In genomic region chr13:40192516-40193257, GRCh38 we compare ENCODE assay signal across 12 cellular contexts.
A peak's percentile ranks its signal among the peaks of the same experiment; 100 is the strongest.
DNase-seq lines count a peak whose midpoint lies in the region; ATAC-seq and TF ChIP-seq lines count a peak whose summit lies in the region.
"Had no signal": no experiment of that assay in that cellular context is flagged by ENCODE, and none has a peak within 500 bp of the region (broad histone marks: within the 10 kb centered on the region; RNA-seq: fewer than 3 reads in every experiment).

No MANE protein-coding gene starts in this region.

- ATAC-seq in CD8-positive, alpha-beta T cell = no peak
- ATAC-seq in HG02798 (IDR thresholded peaks at IDR 0.05; ENCODE audit: poor library complexity, unreplicated experiment) = no peak
- ATAC-seq: foreskin keratinocyte had no signal

- H2AFZ ChIP-seq in mesenchymal stem cell (ENCODE audit: low read depth, low read length) = no peak overlapping the region

- H3K27ac ChIP-seq in CD8-positive, alpha-beta T cell (ENCODE audit: low read depth, low read length) = no peak overlapping the region
- H3K27ac ChIP-seq in coronary artery (peak overlapping the region; percentile 73 to 93), mesenchymal stem cell (ENCODE audit: low read length, poor library complexity, severe bottlenecking) (no peak overlapping the region), skin epidermis (peak overlapping the region in 19 of 21 experiments; percentile 11 to 92 (median 76))
- H3K27ac ChIP-seq: foreskin keratinocyte, neutrophil had no signal

- no peaks in the 10 kb centered on the region for H3K36me3 Mint-ChIP-seq in CD8-positive, alpha-beta T cell

- no peak overlapping the region for H3K4ac ChIP-seq in mesenchymal stem cell (ENCODE audit: low read depth in 1 of 2, low read length in 2 of 2)

- CTCF ChIA-PET in CD8-positive, alpha-beta T cell (lab: Charles Lee) = interaction anchor here (0.7 to 2.3 kb wide), 6 partner anchors 12 to 123 kb away, joined by 3 to 6 read pairs (median 3); no protein-coding TSS in a partner anchor

- POLR2A ChIA-PET in CD8-positive, alpha-beta T cell (lab: Charles Lee) = interaction anchor here (13.1 kb wide), 1 partner anchor 13 kb away, joined by 151 read pairs; no protein-coding TSS in a partner anchor

- no peak overlapping the region for H3K14ac ChIP-seq in mesenchymal stem cell (ENCODE audit: low read length in 2 of 2)

- H3K79me1 ChIP-seq in mesenchymal stem cell (replicated peaks; ENCODE audit: low read length, poor library complexity, severe bottlenecking) = no peaks in the 10 kb centered on the region

- no peak overlapping the region for H3K4me3 Mint-ChIP-seq in CD8-positive, alpha-beta T cell

- H3K27me3 Mint-ChIP-seq in CD8-positive, alpha-beta T cell (ENCODE audit: low read depth) = no peaks in the 10 kb centered on the region

- H3K18ac ChIP-seq in mesenchymal stem cell (ENCODE audit: low read depth in 1 of 2, low read length in 2 of 2) = no peak overlapping the region

- H3K36me3 ChIP-seq in CD8-positive, alpha-beta T cell (ENCODE audit: insufficient read depth, low read length) = no peaks in the 10 kb centered on the region
- no peaks in the 10 kb centered on the region for H3K36me3 ChIP-seq in mesenchymal stem cell (ENCODE audit: control insufficient read depth in 1 of 2, insufficient read depth in 2 of 2, low read depth in 1 of 2, low read length in 2 of 2)
- H3K36me3 ChIP-seq: neutrophil had no signal

- no peak overlapping the region for H2BK5ac ChIP-seq in mesenchymal stem cell (ENCODE audit: low read depth, low read length, poor library complexity, severe bottlenecking)

- no peak overlapping the region for H3K23ac ChIP-seq in mesenchymal stem cell (ENCODE audit: low read length in 2 of 2)

- H3K27me3 ChIP-seq in CD8-positive, alpha-beta T cell (ENCODE audit: insufficient read depth, low read length) = no peaks in the 10 kb centered on the region
- H3K27me3 ChIP-seq in mesenchymal stem cell (ENCODE audit: control insufficient read depth in 1 of 2, insufficient read depth in 1 of 2, low read length in 2 of 2) = no peaks in the 10 kb centered on the region
- H3K27me3 ChIP-seq: foreskin keratinocyte had no signal

- H3K9me3 ChIP-seq in CD8-positive, alpha-beta T cell (ENCODE audit: low read length) = no peaks in the 10 kb centered on the region
- no peaks in the 10 kb centered on the region for H3K9me3 ChIP-seq in mesenchymal stem cell (ENCODE audit: control insufficient read depth, low read length)
- H3K9me3 ChIP-seq: neutrophil had no signal

- 82% methylated on average over 12 of the region's 13 CpGs for WGBS in mesenchymal stem cell

- no peak overlapping the region for H2BK15ac ChIP-seq in mesenchymal stem cell (ENCODE audit: low read depth, poor library complexity, severe bottlenecking)

- H3K9me3 Mint-ChIP-seq in CD8-positive, alpha-beta T cell = no peaks in the 10 kb centered on the region

- DNase-seq in CD8-positive, alpha-beta T cell = no peak
- DNase-seq in coronary artery (ENCODE audit: low spot score) (no peak), mesenchymal stem cell (no peak), T1000 (lab: John Stamatoyannopoulos, UW) (no peak), GDM1 (lab: John Stamatoyannopoulos, UW) (no peak), DMS 273 treated with DMSO at 0.1 percent for 48 hours (lab: John Stamatoyannopoulos, UW) (no peak)
- DNase-seq: effector CD8-positive, alpha-beta T cell; foreskin keratinocyte; islet precursor cell had no signal

- H2BK12ac ChIP-seq in mesenchymal stem cell (ENCODE audit: low read length in 2 of 2) = peak overlapping the region in 1 of 2 experiments; percentile 37

- H3K4me3 ChIP-seq in CD8-positive, alpha-beta T cell (ENCODE audit: low read depth, low read length) = no peak overlapping the region
- H3K4me3 ChIP-seq in coronary artery = peak overlapping the region; percentile 42
- H3K4me3 ChIP-seq in mesenchymal stem cell (ENCODE audit: insufficient read depth in 1 of 2, low read depth in 1 of 2, low read length in 2 of 2) = peak overlapping the region in 1 of 2 experiments; percentile 56
- no peak overlapping the region for H3K4me3 ChIP-seq in skin epidermis

- TF ChIP-seq CTCF in CD8-positive, alpha-beta T cell (IDR thresholded peaks at IDR 0.05) = no peak
- TF ChIP-seq CTCF in coronary artery (IDR thresholded peaks at IDR 0.05) = no peak

- peaks cover 67% of the 10 kb centered on the region for H3K4me1 Mint-ChIP-seq in CD8-positive, alpha-beta T cell (ENCODE audit: low read depth)

- peaks cover 49% of the 10 kb centered on the region for H3K4me1 ChIP-seq in CD8-positive, alpha-beta T cell (ENCODE audit: insufficient read depth, low read length)
- peaks cover 15% of the 10 kb centered on the region for H3K4me1 ChIP-seq in mesenchymal stem cell (ENCODE audit: control insufficient read depth, insufficient read depth, low read depth, low read length)

- no peak overlapping the region for H3K4me2 ChIP-seq in mesenchymal stem cell (ENCODE audit: low read length, poor library complexity, severe bottlenecking)

- H4K8ac ChIP-seq in mesenchymal stem cell (ENCODE audit: low read length) = no peak overlapping the region

- H2AK5ac ChIP-seq in mesenchymal stem cell (ENCODE audit: low read length, severe bottlenecking) = peak overlapping the region; percentile 50

- peak overlapping the region; percentile 41 for H3K27ac Mint-ChIP-seq in CD8-positive, alpha-beta T cell

- intact Hi-C loops in CD8-positive, alpha-beta T cell (cut with DNase I, micrococcal nuclease) = no loop called here

- no peak overlapping the region for H4K91ac ChIP-seq in mesenchymal stem cell (ENCODE audit: low read length)

- peak overlapping the region; percentile 86 for H3K9ac ChIP-seq in mesenchymal stem cell (ENCODE audit: low read length)

- H2BK120ac ChIP-seq in mesenchymal stem cell (ENCODE audit: low read depth, low read length) = no peak overlapping the region

Comparison
In these comparisons a context has a peak if more than half of its experiments do, and no peak if none do; other contexts are left out.
1. H3K27ac ChIP-seq: peak in coronary artery (2 of 2) and skin epidermis (19 of 21); none in CD8-positive, alpha-beta T cell (single experiment) and mesenchymal stem cell (single experiment).